ENCODE assay signal across 7 cellular contexts in the genomic region with DNA sequence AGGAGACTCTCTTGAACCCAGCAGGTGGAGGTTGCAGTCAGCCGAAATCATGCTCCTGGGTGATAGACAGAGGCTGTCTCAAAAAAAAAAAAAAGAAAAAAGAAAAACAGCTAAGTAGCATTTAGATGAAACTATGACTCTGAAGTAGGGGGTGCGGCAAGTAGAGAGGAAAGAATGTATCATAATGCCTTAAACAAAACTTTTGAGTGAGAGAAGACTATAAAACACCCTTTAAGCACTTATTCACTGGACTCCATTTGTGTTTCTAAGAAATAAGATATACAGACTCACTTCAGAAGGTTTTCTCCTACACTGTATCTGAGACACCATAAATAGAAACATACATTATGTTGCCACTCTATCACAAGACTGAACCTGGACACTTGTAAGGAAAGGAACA.
A peak's percentile ranks its signal among the peaks of the same experiment; 100 is the strongest.
DNase-seq lines count a peak whose midpoint lies in the region; ATAC-seq and TF ChIP-seq lines count a peak whose summit lies in the region.
"Not testable (repeated sequence)": the region's sequence is repeated elsewhere in the genome, so short reads cannot be mapped to it uniquely, and the experiment has no call there.

No MANE protein-coding gene starts in this region.

- POLR2A ChIA-PET in activated CD8-positive, alpha-beta T cell treated with anti-CD3 and anti-CD28 coated beads for 36 hours (lab: Charles Lee): not testable (repeated sequence)

- H3K4me3 Mint-ChIP-seq in activated CD8-positive, alpha-beta T cell treated with anti-CD3 and anti-CD28 coated beads for 36 hours; activated T-cell treated with anti-CD3 and anti-CD28 coated beads, Interleukin-2, amount 50 U/mL, for 4 hours; activated T-helper 17 cell treated with anti-CD3 and anti-CD28 coated beads, Interleukin-2, amount 50 U/mL, for 72 hours; activated naive CD8-positive, alpha-beta T cell treated with anti-CD3 and anti-CD28 coated beads, Interleukin-2, amount 50 U/mL, for 24 hours; stimulated activated effector memory CD8-positive, alpha-beta T cell treated with anti-CD3 and anti-CD28 coated beads, Interleukin-12 subunit alpha, Interleukin-12 subunit beta, amount 100 ng/mL, for 72 hours; stimulated activated naive CD8-positive, alpha-beta T cell treated with anti-CD3 and anti-CD28 coated beads, Interleukin-15, amount 100 ng/mL, for 72 hours: not testable (repeated sequence)

- intact Hi-C loops in activated CD8-positive, alpha-beta T cell treated with anti-CD3 and anti-CD28 coated beads for 36 hours (cut with micrococcal nuclease): not testable (repeated sequence)

- not testable (repeated sequence) for H3K36me3 Mint-ChIP-seq in activated CD8-positive, alpha-beta T cell treated with anti-CD3 and anti-CD28 coated beads for 36 hours (ENCODE audit: low read depth); activated T-cell treated with anti-CD3 and anti-CD28 coated beads, Interleukin-2, amount 50 U/mL, for 4 hours (ENCODE audit: insufficient read depth); activated T-helper 17 cell treated with anti-CD3 and anti-CD28 coated beads, Interleukin-2, amount 50 U/mL, for 72 hours (ENCODE audit: low read depth); activated naive CD8-positive, alpha-beta T cell treated with anti-CD3 and anti-CD28 coated beads, Interleukin-2, amount 50 U/mL, for 24 hours (ENCODE audit: low read depth); stimulated activated effector memory CD8-positive, alpha-beta T cell treated with anti-CD3 and anti-CD28 coated beads, Interleukin-12 subunit alpha, Interleukin-12 subunit beta, amount 100 ng/mL, for 72 hours

- not testable (repeated sequence) for H3K9me3 Mint-ChIP-seq in activated CD8-positive, alpha-beta T cell treated with anti-CD3 and anti-CD28 coated beads for 36 hours; activated T-cell treated with anti-CD3 and anti-CD28 coated beads, Interleukin-2, amount 50 U/mL, for 4 hours; activated T-helper 17 cell treated with anti-CD3 and anti-CD28 coated beads, Interleukin-2, amount 50 U/mL, for 72 hours; activated naive CD8-positive, alpha-beta T cell treated with anti-CD3 and anti-CD28 coated beads, Interleukin-2, amount 50 U/mL, for 24 hours; stimulated activated effector memory CD8-positive, alpha-beta T cell treated with anti-CD3 and anti-CD28 coated beads, Interleukin-12 subunit alpha, Interleukin-12 subunit beta, amount 100 ng/mL, for 72 hours; stimulated activated naive CD8-positive, alpha-beta T cell treated with anti-CD3 and anti-CD28 coated beads, Interleukin-15, amount 100 ng/mL, for 72 hours

- not testable (repeated sequence) for DNase-seq in activated CD8-positive, alpha-beta T cell treated with anti-CD3 and anti-CD28 coated beads for 36 hours; activated T-cell treated with anti-CD3 and anti-CD28 coated beads, Interleukin-2, amount 50 U/mL, for 4 hours; activated naive CD8-positive, alpha-beta T cell treated with anti-CD3 and anti-CD28 coated beads, Interleukin-2, amount 50 U/mL, for 24 hours; stimulated activated effector memory CD8-positive, alpha-beta T cell treated with anti-CD3 and anti-CD28 coated beads, Interleukin-12 subunit alpha, Interleukin-12 subunit beta, amount 100 ng/mL, for 72 hours (ENCODE audit: low spot score in 2 of 2); stimulated activated naive CD8-positive, alpha-beta T cell treated with anti-CD3 and anti-CD28 coated beads, Interleukin-15, amount 100 ng/mL, for 72 hours

- not testable (repeated sequence) for H3K4me1 Mint-ChIP-seq in activated CD8-positive, alpha-beta T cell treated with anti-CD3 and anti-CD28 coated beads for 36 hours (ENCODE audit: low read depth); activated T-cell treated with anti-CD3 and anti-CD28 coated beads, Interleukin-2, amount 50 U/mL, for 4 hours (ENCODE audit: low read depth); activated T-helper 17 cell treated with anti-CD3 and anti-CD28 coated beads, Interleukin-2, amount 50 U/mL, for 72 hours; activated naive CD8-positive, alpha-beta T cell treated with anti-CD3 and anti-CD28 coated beads, Interleukin-2, amount 50 U/mL, for 24 hours; stimulated activated effector memory CD8-positive, alpha-beta T cell treated with anti-CD3 and anti-CD28 coated beads, Interleukin-12 subunit alpha, Interleukin-12 subunit beta, amount 100 ng/mL, for 72 hours; stimulated activated naive CD8-positive, alpha-beta T cell treated with anti-CD3 and anti-CD28 coated beads, Interleukin-15, amount 100 ng/mL, for 72 hours

- peak; percentile 66 for ATAC-seq in activated CD4-positive, CD25-positive, alpha-beta regulatory T cell treated with anti-CD3 and anti-CD28 coated beads, Interleukin-2, amount 50 U/mL, for 24 hours
- ATAC-seq in activated CD8-positive, alpha-beta T cell treated with anti-CD3 and anti-CD28 coated beads for 36 hours: peak; percentile 52
- peak; percentile 53 to 68 for ATAC-seq in activated T-cell treated with anti-CD3 and anti-CD28 coated beads, Interleukin-2, amount 50 U/mL, for 4 hours
- ATAC-seq in activated T-helper 17 cell treated with anti-CD3 and anti-CD28 coated beads, Interleukin-2, amount 50 U/mL, for 72 hours (replicated peaks): peak; percentile 66
- ATAC-seq in activated naive CD8-positive, alpha-beta T cell treated with anti-CD3 and anti-CD28 coated beads, Interleukin-2, amount 50 U/mL, for 24 hours: peak; percentile 65
- peak; percentile 74 for ATAC-seq in stimulated activated effector memory CD8-positive, alpha-beta T cell treated with anti-CD3 and anti-CD28 coated beads, Interleukin-12 subunit alpha, Interleukin-12 subunit beta, amount 100 ng/mL, for 72 hours
- ATAC-seq in stimulated activated naive CD8-positive, alpha-beta T cell treated with anti-CD3 and anti-CD28 coated beads, Interleukin-15, amount 100 ng/mL, for 72 hours: peak; percentile 33

- CTCF ChIA-PET in activated CD8-positive, alpha-beta T cell treated with anti-CD3 and anti-CD28 coated beads for 36 hours (lab: Charles Lee): not testable (repeated sequence)

- H3K27ac Mint-ChIP-seq in activated CD8-positive, alpha-beta T cell treated with anti-CD3 and anti-CD28 coated beads for 36 hours; activated T-helper 17 cell treated with anti-CD3 and anti-CD28 coated beads, Interleukin-2, amount 50 U/mL, for 72 hours; activated naive CD8-positive, alpha-beta T cell treated with anti-CD3 and anti-CD28 coated beads, Interleukin-2, amount 50 U/mL, for 24 hours; stimulated activated effector memory CD8-positive, alpha-beta T cell treated with anti-CD3 and anti-CD28 coated beads, Interleukin-12 subunit alpha, Interleukin-12 subunit beta, amount 100 ng/mL, for 72 hours; stimulated activated naive CD8-positive, alpha-beta T cell treated with anti-CD3 and anti-CD28 coated beads, Interleukin-15, amount 100 ng/mL, for 72 hours: not testable (repeated sequence)

- not testable (repeated sequence) for TF ChIP-seq CTCF in activated CD8-positive, alpha-beta T cell treated with anti-CD3 and anti-CD28 coated beads for 36 hours (IDR thresholded peaks at IDR 0.05)

- not testable (repeated sequence) for H3K27me3 Mint-ChIP-seq in activated CD8-positive, alpha-beta T cell treated with anti-CD3 and anti-CD28 coated beads for 36 hours; activated T-cell treated with anti-CD3 and anti-CD28 coated beads, Interleukin-2, amount 50 U/mL, for 4 hours (ENCODE audit: low read depth); activated T-helper 17 cell treated with anti-CD3 and anti-CD28 coated beads, Interleukin-2, amount 50 U/mL, for 72 hours; activated naive CD8-positive, alpha-beta T cell treated with anti-CD3 and anti-CD28 coated beads, Interleukin-2, amount 50 U/mL, for 24 hours; stimulated activated naive CD8-positive, alpha-beta T cell treated with anti-CD3 and anti-CD28 coated beads, Interleukin-15, amount 100 ng/mL, for 72 hours
